In the genomic region with DNA sequence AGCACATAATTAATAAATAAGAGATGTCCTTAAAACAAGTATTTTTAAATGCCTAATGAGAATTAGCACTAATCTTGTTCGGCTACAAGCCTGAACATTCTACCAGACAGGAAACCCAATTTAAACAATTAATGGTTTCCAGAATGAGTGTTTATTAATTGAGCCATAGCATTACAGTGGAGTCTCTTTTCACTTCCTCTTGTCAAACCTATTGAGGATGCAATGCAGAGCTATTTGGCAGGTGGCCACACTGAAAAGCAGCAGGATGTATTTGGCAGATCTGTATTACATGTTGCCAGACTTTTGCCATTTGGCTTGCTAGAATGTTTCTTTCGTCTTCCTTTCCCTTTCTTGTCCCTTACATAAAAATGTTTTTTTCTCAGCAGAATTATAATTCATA, we compare ENCODE assay signal across 8 cellular contexts.
A peak's percentile ranks its signal among the peaks of the same experiment; 100 is the strongest.
DNase-seq lines count a peak whose midpoint lies in the region; ATAC-seq, FAIRE-seq and TF ChIP-seq lines count a peak whose summit lies in the region.

No MANE protein-coding gene starts in this region.

- CTCF ChIA-PET in endothelial cell of umbilical vein (lab: Charles Lee), result interaction anchor here (0.6 to 1.0 kb wide), 2 partner anchors 477 to 497 kb away, joined by 3 read pairs; no protein-coding TSS in a partner anchor

- TF ChIP-seq POLR2A in endothelial cell of umbilical vein (IDR thresholded peaks at IDR 0.05; ENCODE audit: low read depth, low read length), result no peak

- POLR2A ChIA-PET in endothelial cell of umbilical vein (lab: Charles Lee), result interaction anchor here (0.6 kb wide), 1 partner anchor 569 kb away, joined by 5 read pairs; no protein-coding TSS in a partner anchor

- no peak overlapping the region for H3K27ac ChIP-seq in endothelial cell of umbilical vein (ENCODE audit: insufficient read depth, low read depth, low read length)

- no peak overlapping the region for H3K4me3 ChIP-seq in endothelial cell of umbilical vein (replicated peaks in 1 of 3; ENCODE audit: insufficient read depth in 1 of 3, low read depth in 1 of 3, low read length in 3 of 3)

- dilution Hi-C loops in endothelial cell of umbilical vein (cut with MboI; ENCODE audit: extremely low pct_ligation_motif_present, low sequenced_read_pairs), result no loop called here

- no peak overlapping the region for H3K9ac ChIP-seq in endothelial cell of umbilical vein (replicated peaks; ENCODE audit: extremely low read depth, insufficient read depth, low read length)

- no peaks in the 10 kb centered on the region for H3K9me3 ChIP-seq in endothelial cell of umbilical vein (replicated peaks; ENCODE audit: control insufficient read depth, insufficient read depth, low read length)

- H3K79me2 ChIP-seq in endothelial cell of umbilical vein (ENCODE audit: control insufficient read depth, insufficient read depth, low read length), result no peaks in the 10 kb centered on the region

- peak; percentile 18 for FAIRE-seq in endothelial cell of umbilical vein (lab: Jason Lieb, UNC)
- FAIRE-seq in RCC 7860 (lab: Jason Lieb, UNC), result no peak

- H3K4me1 ChIP-seq in endothelial cell of umbilical vein (ENCODE audit: control insufficient read depth, extremely low read depth, insufficient read depth, low read length), result peaks cover 11% of the 10 kb centered on the region

- no peak overlapping the region for H2AFZ ChIP-seq in endothelial cell of umbilical vein (ENCODE audit: low read depth, low read length)

- intact Hi-C loops in endothelial cell of umbilical vein (cut with micrococcal nuclease) (no loop called here), sciatic nerve (cut with DNase I) (no loop called here)

- peak; percentile 10 for DNase-seq in NCI-H82 (lab: John Stamatoyannopoulos, UW)
- DNase-seq in NCI-H82 treated with DMSO at 0.1 percent for 48 hours (lab: John Stamatoyannopoulos, UW; ENCODE audit: unreplicated experiment), result no peak
- DNase-seq in NCI-H2029 (lab: John Stamatoyannopoulos, UW), result peak; percentile 82
- peak; percentile 82 for DNase-seq in endothelial cell of umbilical vein (ENCODE audit: low read depth, low spot score)
- no peak for DNase-seq in RCC 7860 (ENCODE audit: low spot score)
- no peak for DNase-seq in stimulated activated CD4-positive, alpha-beta T cell treated with anti-CD3 and anti-CD28 coated beads, Interleukin-1b, Interleukin-23, amount 100 ng/mL, for 48 hours
- DNase-seq in sciatic nerve (ENCODE audit: low spot score), result no peak

- no TSS peak for BruUV-seq in endothelial cell of umbilical vein (replicated peaks; lab: Mats Ljungman, UMichigan)

- no peaks in the 10 kb centered on the region for H3K9me1 ChIP-seq in endothelial cell of umbilical vein (replicated peaks; ENCODE audit: control insufficient read depth, extremely low read depth, insufficient read depth, low read length)

- ATAC-seq in HG02885 (IDR thresholded peaks at IDR 0.05; ENCODE audit: poor library complexity, unreplicated experiment) (peak; percentile 79), sciatic nerve (no peak)

- no peaks in the 10 kb centered on the region for H3K36me3 ChIP-seq in endothelial cell of umbilical vein (ENCODE audit: control insufficient read depth in 2 of 2, extremely low read depth in 1 of 2, insufficient read depth in 2 of 2, low read length in 2 of 2)

- no peak overlapping the region for H3K4me2 ChIP-seq in endothelial cell of umbilical vein (ENCODE audit: insufficient read depth, low read length)

- H3K27me3 ChIP-seq in endothelial cell of umbilical vein (ENCODE audit: control insufficient read depth in 2 of 2, insufficient read depth in 2 of 2, low read length in 2 of 2), result no peaks in the 10 kb centered on the region

- no peak for TF ChIP-seq CTCF in endothelial cell of umbilical vein (IDR thresholded peaks at IDR 0.05; ENCODE audit: extremely low read depth in 1 of 2, insufficient read depth in 1 of 2, low read depth in 1 of 2, low read length in 2 of 2)

- no peaks in the 10 kb centered on the region for H4K20me1 ChIP-seq in endothelial cell of umbilical vein (replicated peaks; ENCODE audit: control insufficient read depth, extremely low read depth, insufficient read depth, low read length)

TF ChIP-seq in endothelial cell of umbilical vein, 7 proteins besides CTCF, POLR2A, EP300 and RAD21:
- TF ChIP-seq POLR2AphosphoS5 (IDR thresholded peaks at IDR 0.05; ENCODE audit: insufficient read depth, low read depth, low read length) (peak; percentile 27), GATA2 (IDR thresholded peaks at IDR 0.05; ENCODE audit: insufficient read depth, insufficient read length, low read depth, low read length) (no peak)

Comparison
In these comparisons a context has a peak if more than half of its experiments do, and no peak if none do; other contexts are left out.
1. DNase-seq: peak in NCI-H82 (single experiment), NCI-H2029 (single experiment) and endothelial cell of umbilical vein (single experiment); none in NCI-H82 treated with DMSO at 0.1 percent for 48 hours (single experiment), RCC 7860 (single experiment), stimulated activated CD4-positive, alpha-beta T cell treated with anti-CD3 and anti-CD28 coated beads, Interleukin-1b, Interleukin-23, amount 100 ng/mL, for 48 hours (single experiment) and sciatic nerve (single experiment).